Comparison of ENCODE assay signal across 1 cellular context in the genomic region with DNA sequence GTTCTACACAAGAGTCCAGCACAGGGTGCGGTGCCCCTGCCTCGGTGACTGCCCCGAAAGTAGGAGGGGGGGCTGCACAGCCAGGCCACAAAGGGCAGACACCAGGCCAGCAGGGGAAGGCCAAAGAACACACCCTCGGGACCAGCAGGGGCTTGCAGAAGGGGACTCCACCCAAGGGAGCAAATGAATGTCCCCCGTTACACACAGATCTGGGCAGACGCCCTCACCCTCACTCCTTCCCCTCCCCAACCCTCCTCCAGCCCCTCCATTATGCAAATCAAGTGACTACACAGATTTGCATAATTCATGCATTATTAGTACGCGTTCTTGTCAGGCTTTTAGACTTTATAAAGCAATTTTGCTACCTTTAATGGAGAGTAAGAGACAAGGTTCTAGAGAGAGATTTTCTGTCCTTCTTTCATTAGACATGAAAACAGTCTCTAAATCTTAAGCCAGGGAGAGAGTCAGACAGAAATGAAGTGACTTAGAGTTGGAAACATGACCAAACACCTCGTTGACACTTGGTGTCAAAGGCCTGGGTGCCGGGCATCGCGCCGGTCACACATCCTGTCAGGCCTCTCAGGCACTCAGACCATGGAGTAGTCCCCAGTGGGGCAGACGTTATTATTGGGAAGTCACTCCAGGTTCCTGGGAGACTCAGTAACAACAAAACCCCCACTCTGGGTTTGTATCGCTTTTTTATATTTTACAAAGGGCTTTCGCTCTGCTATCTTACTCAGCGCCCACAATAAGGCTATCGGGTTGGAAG.
TF ChIP-seq lines count a peak whose summit lies in the region.

No MANE protein-coding gene starts in this region.

TF ChIP-seq in WTC11, 78 proteins besides CTCF, POLR2A, EP300 and RAD21 (continued from another document):
- no peak for TF ChIP-seq OVOL2 (CRISPR knock-in tag; IDR thresholded peaks at IDR 0.05; ENCODE audit: borderline replicate concordance)
